In the genomic region with DNA sequence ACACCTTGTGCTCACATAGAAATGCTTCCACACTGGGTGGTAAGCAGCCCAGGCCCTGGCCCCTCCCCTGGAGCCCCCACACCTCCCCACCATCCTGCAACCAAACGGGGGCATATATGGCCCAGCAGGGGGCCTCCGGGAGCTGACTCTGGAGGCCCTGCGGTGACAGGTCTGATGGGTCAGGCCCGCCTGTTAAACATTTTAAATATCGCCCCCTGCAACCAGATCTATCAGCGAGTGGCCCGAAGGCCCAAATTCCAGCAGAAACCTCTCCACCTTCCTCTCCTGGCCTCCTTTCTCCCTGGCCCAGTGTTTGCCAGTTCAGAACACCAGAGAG, we compare ENCODE assay signal across 9 cellular contexts. TPM values are rescaled to one million over a fixed set of nuclear protein-coding genes. Genes with fewer than 3 reads are reported as not detected.
DNase-seq lines count a peak whose midpoint lies in the region; TF ChIP-seq lines count a peak whose summit lies in the region.
"Had no signal": no experiment of that assay in that cellular context is flagged by ENCODE, and none has a peak within 500 bp of the region (broad histone marks: within the 10 kb centered on the region; RNA-seq: fewer than 3 reads in every experiment).

No MANE protein-coding gene starts in this region.

- intact Hi-C loops in prostate gland (cut with DNase I) = no loop called here

- 33% methylated on average over 7 of the region's 7 CpGs for WGBS in prostate gland

- no peak overlapping the region for H3K27ac ChIP-seq in prostate gland

- H3K36me3 Mint-ChIP-seq in endothelial cell (ENCODE audit: low read depth, unreplicated experiment) = peaks cover 15% of the 10 kb centered on the region

- H3K4me3 ChIP-seq in prostate gland = no peak overlapping the region
- H3K4me3 ChIP-seq: SK-N-MC had no signal

- H3K4me1 Mint-ChIP-seq in endothelial cell (ENCODE audit: unreplicated experiment) = peaks cover 5% of the 10 kb centered on the region

- peaks cover 3% of the 10 kb centered on the region for H3K27me3 Mint-ChIP-seq in endothelial cell (ENCODE audit: unreplicated experiment)

- TF ChIP-seq CTCF in GM13976 (IDR thresholded peaks at IDR 0.05; ENCODE audit: borderline replicate concordance, control extremely low read depth, extremely low read depth, insufficient read depth, missing control alignments) (peak; percentile 27), endothelial cell (IDR thresholded peaks at IDR 0.05; ENCODE audit: unreplicated experiment) (no peak), prostate gland (IDR thresholded peaks at IDR 0.05) (peak in 3 of 4 experiments; percentile 19 to 41 (median 37))

- no peaks in the 10 kb centered on the region for H3K27me3 ChIP-seq in prostate gland (replicated peaks; ENCODE audit: insufficient read depth)

- H3K27ac Mint-ChIP-seq in endothelial cell (ENCODE audit: unreplicated experiment) = peak overlapping the region; percentile 42

- H3K9me3 Mint-ChIP-seq in endothelial cell (ENCODE audit: unreplicated experiment) = peaks cover 6% of the 10 kb centered on the region

- no peak for TF ChIP-seq POLR2A in prostate gland (IDR thresholded peaks at IDR 0.05)

- DNase-seq in GM13976 (ENCODE audit: low spot score) (peak; percentile 54), NCI-H82 treated with DMSO at 0.1 percent for 48 hours (lab: John Stamatoyannopoulos, UW; ENCODE audit: unreplicated experiment) (peak; percentile 40), endothelial cell (ENCODE audit: low spot score) (peak; percentile 47), prostate gland (ENCODE audit: low spot score) (no peak), SW480 (ENCODE audit: low spot score) (no peak), ureter (ENCODE audit: low spot score) (no peak), G401 (ENCODE audit: low spot score) (no peak), HPDE6-E6E7 (ENCODE audit: extremely low spot score) (no peak)

- no peak overlapping the region for H3K4me3 Mint-ChIP-seq in endothelial cell (ENCODE audit: unreplicated experiment)

- no peaks in the 10 kb centered on the region for H3K4me1 ChIP-seq in prostate gland (replicated peaks)

- in situ Hi-C loops in GM13976 (cut with MboI; ENCODE audit: low sequenced_read_pairs, unreplicated experiment) (no loop called here), G401 (cut with HindIII; ENCODE audit: low sequenced_read_pairs) (no loop called here)

- no peaks in the 10 kb centered on the region for H3K9me3 ChIP-seq in prostate gland

- H3K36me3 ChIP-seq in prostate gland = no peaks in the 10 kb centered on the region

RNA-seq across cellular contexts. Expression of a gene that starts 48.0 kb away (rescaled TPM):
- total RNA-seq in endothelial cell (ENCODE audit: unreplicated experiment) = 18.3 TPM
- 10 to 100 TPM; 12.8 to 16.4 TPM for total RNA-seq in prostate gland
- 18.8 TPM for total RNA-seq in ureter
- total RNA-seq in G401 (2014; rRNA removed; shearing (Covaris generic)) = 3.0 and 8.5 TPM in 2 replicates

Comparison
In these comparisons a context has a peak if more than half of its experiments do, and no peak if none do; other contexts are left out.
1. DNase-seq: peak in GM13976 (single experiment), NCI-H82 treated with DMSO at 0.1 percent for 48 hours (single experiment) and endothelial cell (single experiment); none in prostate gland (single experiment), SW480 (single experiment), ureter (single experiment), G401 (single experiment) and HPDE6-E6E7 (single experiment).